ENCODE assay signal across 12 cellular contexts in genomic region chr6:110859335-110859792, GRCh38. TPM values are rescaled to one million over a fixed set of nuclear protein-coding genes. Genes with fewer than 3 reads are reported as not detected.
DNase-seq lines count a peak whose midpoint lies in the region; ATAC-seq and TF ChIP-seq lines count a peak whose summit lies in the region.
"Had no signal": no experiment of that assay in that cellular context is flagged by ENCODE, and none has a peak within 500 bp of the region (broad histone marks: within the 10 kb centered on the region; RNA-seq: fewer than 3 reads in every experiment).

No MANE protein-coding gene starts in this region.

- no peak for TF ChIP-seq EP300 in upper lobe of left lung (IDR thresholded peaks at IDR 0.05)

- no peak overlapping the region for H3K4me3 ChIP-seq in right atrium auricular region
- peak overlapping the region; percentile 0 for H3K4me3 ChIP-seq in coronary artery
- peak overlapping the region in 2 of 4 donors; percentile 13 to 26 for H3K4me3 ChIP-seq in upper lobe of left lung
- H3K4me3 ChIP-seq: pancreas had no signal

- H3K36me3 ChIP-seq in right atrium auricular region (no peaks in the 10 kb centered on the region), upper lobe of left lung (no peaks in the 10 kb centered on the region)
- H3K36me3 ChIP-seq: pancreas had no signal

- intact Hi-C loops in Right ventricle myocardium superior (cut with DNase I) = no loop called here

- no peak for DNase-seq in Right ventricle myocardium superior
- DNase-seq in right atrium auricular region (ENCODE audit: low spot score) = no peak
- peak; percentile 90 for DNase-seq in MV-4-11 (lab: John Stamatoyannopoulos, UW)
- DNase-seq in coronary artery (ENCODE audit: low spot score) = no peak
- peak in 1 of 2 donors; percentile 55 for DNase-seq in upper lobe of left lung
- DNase-seq in hepatic stellate cell (ENCODE audit: low spot score) = no peak
- DNase-seq: NCI-H146; stimulated activated CD4-positive, alpha-beta T cell treated with anti-CD3 and anti-CD28 coated beads, Interleukin-2, amount 100 ng/mL, for 24 hours; T-helper 9 cell had no signal

- H3K27me3 ChIP-seq in right atrium auricular region = no peaks in the 10 kb centered on the region
- H3K27me3 ChIP-seq in upper lobe of left lung = no peaks in the 10 kb centered on the region
- H3K27me3 ChIP-seq: pancreas had no signal

- H3K4me1 ChIP-seq in right atrium auricular region (no peaks in the 10 kb centered on the region), upper lobe of left lung (peaks cover 0 to 11% (median 5%) of the 10 kb centered on the region in 4 donors)
- H3K4me1 ChIP-seq: pancreas had no signal

- ATAC-seq in Right ventricle myocardium superior (ENCODE audit: poor library complexity) = peak; percentile 34
- peak; percentile 53 to 75 for ATAC-seq in upper lobe of left lung (ENCODE audit: low FRiP score in 2 of 2)
- no peak for ATAC-seq in HG03378 (IDR thresholded peaks at IDR 0.05; ENCODE audit: unreplicated experiment)
- no peak for ATAC-seq in HG02981 (IDR thresholded peaks at IDR 0.05; ENCODE audit: unreplicated experiment)

- H3K27ac ChIP-seq in right atrium auricular region (no peak overlapping the region), coronary artery (no peak overlapping the region), upper lobe of left lung (peak overlapping the region; percentile 45 to 86 (median 70))
- H3K27ac ChIP-seq: pancreas had no signal

- H3K9me3 ChIP-seq in right atrium auricular region = no peaks in the 10 kb centered on the region
- H3K9me3 ChIP-seq in upper lobe of left lung = no peaks in the 10 kb centered on the region
- H3K9me3 ChIP-seq: pancreas had no signal

- 30 to 56% methylated on average over 12 of the region's 12 CpGs for WGBS in upper lobe of left lung, 2 donors

- peak in 1 of 4 donors; percentile 55 for TF ChIP-seq POLR2A in upper lobe of left lung (IDR thresholded peaks at IDR 0.05)

- no peak for TF ChIP-seq CTCF in right atrium auricular region (IDR thresholded peaks at IDR 0.05)
- TF ChIP-seq CTCF in coronary artery (IDR thresholded peaks at IDR 0.05) = no peak
- no peak for TF ChIP-seq CTCF in upper lobe of left lung (IDR thresholded peaks at IDR 0.05)

RNA-seq across cellular contexts. Expression of gene AMD1, which starts 15.2 kb away (rescaled TPM):
- 67.0 TPM for total RNA-seq in Right ventricle myocardium superior
- 10 to 100 TPM; 51.5 to 81.5 TPM for total RNA-seq in right atrium auricular region
- total RNA-seq in upper lobe of left lung = 100 to 1,000 TPM in 2 of 6 donors, 10 to 100 TPM in 4; 57.2 to 132 (median 67.9) TPM

RNA-seq across cellular contexts. Expression of gene CDK19, which starts 44.1 kb away (rescaled TPM):
- total RNA-seq in Right ventricle myocardium superior (10.4 TPM), right atrium auricular region (1 to 10 TPM; 5.7 to 6.3 TPM), upper lobe of left lung (10 to 100 TPM in 3 of 6 donors, 1 to 10 TPM in 3; 5.2 to 20.4 (median 12.4) TPM)

Comparison
In these comparisons a context has a peak if more than half of its experiments do, and no peak if none do; other contexts are left out.
1. ATAC-seq: peak in Right ventricle myocardium superior (single experiment) and upper lobe of left lung (2 of 2); none in HG03378 (single experiment) and HG02981 (single experiment).
2. H3K27ac ChIP-seq: peak in upper lobe of left lung (4 of 4); none in right atrium auricular region (0 of 2) and coronary artery (0 of 2).